Comparison of ENCODE assay signal across 1 cellular context in the genomic region with DNA sequence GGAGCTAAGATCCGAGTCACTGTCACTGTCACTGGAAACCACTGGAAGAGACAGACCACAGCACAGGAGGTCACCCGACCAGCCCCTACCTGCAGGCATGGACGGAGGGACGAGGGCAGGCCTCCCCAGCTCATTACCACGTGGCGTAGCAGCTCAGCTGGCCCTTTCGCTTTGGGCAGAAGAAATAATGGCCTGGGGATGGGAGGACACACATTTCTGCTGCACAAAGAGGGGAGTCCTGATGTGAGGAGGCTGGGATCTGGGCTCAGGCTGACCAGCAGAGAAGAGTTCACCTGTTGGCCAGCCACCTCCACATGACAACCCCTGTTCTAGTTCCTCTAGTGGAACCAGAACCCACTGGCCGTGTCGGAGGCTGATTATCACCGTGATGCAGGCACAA.
TF ChIP-seq lines count a peak whose summit lies in the region.

No MANE protein-coding gene starts in this region.

TF ChIP-seq in H1, 55 proteins besides CTCF, POLR2A, EP300 and RAD21:
- TF ChIP-seq, protein P1, sequence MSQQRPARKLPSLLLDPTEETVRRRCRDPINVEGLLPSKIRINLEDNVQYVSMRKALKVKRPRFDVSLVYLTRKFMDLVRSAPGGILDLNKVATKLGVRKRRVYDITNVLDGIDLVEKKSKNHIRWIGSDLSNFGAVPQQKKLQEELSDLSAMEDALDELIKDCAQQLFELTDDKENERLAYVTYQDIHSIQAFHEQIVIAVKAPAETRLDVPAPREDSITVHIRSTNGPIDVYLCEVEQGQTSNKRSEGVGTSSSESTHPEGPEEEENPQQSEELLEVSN (IDR thresholded peaks at IDR 0.05): no peak
- no peak for TF ChIP-seq POLR2AphosphoS5 (IDR thresholded peaks at IDR 0.05; ENCODE audit: low read depth, low read length)
- no peak for TF ChIP-seq SIRT6 (IDR thresholded peaks at IDR 0.05; ENCODE audit: low read length)
- TF ChIP-seq HDAC6 (IDR thresholded peaks at IDR 0.05; ENCODE audit: low read depth, low read length): no peak
- TF ChIP-seq CBX8 (IDR thresholded peaks at IDR 0.05; ENCODE audit: borderline replicate concordance, low read depth, low read length): no peak
- TF ChIP-seq NRF1 (IDR thresholded peaks at IDR 0.05; ENCODE audit: low read depth, low read length): no peak
- TF ChIP-seq, protein P2, sequence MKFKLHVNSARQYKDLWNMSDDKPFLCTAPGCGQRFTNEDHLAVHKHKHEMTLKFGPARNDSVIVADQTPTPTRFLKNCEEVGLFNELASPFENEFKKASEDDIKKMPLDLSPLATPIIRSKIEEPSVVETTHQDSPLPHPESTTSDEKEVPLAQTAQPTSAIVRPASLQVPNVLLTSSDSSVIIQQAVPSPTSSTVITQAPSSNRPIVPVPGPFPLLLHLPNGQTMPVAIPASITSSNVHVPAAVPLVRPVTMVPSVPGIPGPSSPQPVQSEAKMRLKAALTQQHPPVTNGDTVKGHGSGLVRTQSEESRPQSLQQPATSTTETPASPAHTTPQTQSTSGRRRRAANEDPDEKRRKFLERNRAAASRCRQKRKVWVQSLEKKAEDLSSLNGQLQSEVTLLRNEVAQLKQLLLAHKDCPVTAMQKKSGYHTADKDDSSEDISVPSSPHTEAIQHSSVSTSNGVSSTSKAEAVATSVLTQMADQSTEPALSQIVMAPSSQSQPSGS (IDR thresholded peaks at IDR 0.05; ENCODE audit: low read length): no peak
- TF ChIP-seq EGR1 (IDR thresholded peaks at IDR 0.05; ENCODE audit: borderline replicate concordance, low read depth, low read length): no peak
- TF ChIP-seq TAF1 (IDR thresholded peaks at IDR 0.05; ENCODE audit: low read depth, low read length): no peak
- TF ChIP-seq SUZ12 (IDR thresholded peaks at IDR 0.05; ENCODE audit: low read length): no peak
- TF ChIP-seq CEBPB (IDR thresholded peaks at IDR 0.05; ENCODE audit: low read depth, low read length): no peak
- no peak for TF ChIP-seq EZH2 (IDR thresholded peaks at IDR 0.05; ENCODE audit: low read depth, low read length, severe bottlenecking)
